In genomic region chr17:64378890-64379354, GRCh38 we compare ENCODE assay signal across 1 cellular context.
TF ChIP-seq lines count a peak whose summit lies in the region.

No MANE protein-coding gene starts in this region.

TF ChIP-seq in GM12878, 131 proteins besides CTCF, POLR2A, EP300 and RAD21:
- TF ChIP-seq ZNF687 (IDR thresholded peaks at IDR 0.05), result 0 out of 2 replicates have a peak, but pooled peaks have one; percentile 20
- no peak for TF ChIP-seq ZNF217 (IDR thresholded peaks at IDR 0.05)
- peak; percentile 39; the same call in 1 of the 2 replicates for TF ChIP-seq TCF3 (IDR thresholded peaks at IDR 0.05; ENCODE audit: borderline replicate concordance, insufficient read depth, low read depth, low read length)
- 0 out of 4 replicates have a peak, but pooled peaks of 1 of the 2 experiments have one; percentile 14 for TF ChIP-seq BHLHE40 (IDR thresholded peaks at IDR 0.05; ENCODE audit: borderline replicate concordance in 1 of 2, low read depth in 2 of 2, low read length in 1 of 2)
- TF ChIP-seq IKZF1 (conservative IDR thresholded peaks at IDR 0.05), result peak; percentile 59
- peak; percentile 39 for TF ChIP-seq RUNX3 (IDR thresholded peaks at IDR 0.05; ENCODE audit: low read length)
- TF ChIP-seq SMARCA5 (IDR thresholded peaks at IDR 0.05), result no peak
- TF ChIP-seq E4F1 (IDR thresholded peaks at IDR 0.05; ENCODE audit: borderline replicate concordance, partially characterized antibody), result no peak
- 0 out of 2 replicates have a peak, but pooled peaks have one; percentile 7 for TF ChIP-seq TCF12 (IDR thresholded peaks at IDR 0.05; ENCODE audit: low read depth, low read length)
- no peak for TF ChIP-seq PBX3 (IDR thresholded peaks at IDR 0.05; ENCODE audit: insufficient replicate concordance, low read depth, low read length)
- peak; percentile 24 to 25; a peak in 2 of 4 replicates for TF ChIP-seq IKZF2 (IDR thresholded peaks at IDR 0.05)
- TF ChIP-seq HSF1 (IDR thresholded peaks at IDR 0.05; ENCODE audit: low read depth, low read length), result no peak
- no peak for TF ChIP-seq ETV6 (conservative IDR thresholded peaks at IDR 0.05 in 1 of 2, IDR thresholded peaks at IDR 0.05 in 1 of 2; ENCODE audit: borderline replicate concordance in 1 of 2, low read depth in 1 of 2)
- 0 out of 2 replicates have a peak, but pooled peaks have one; percentile 28 for TF ChIP-seq NR2F1 (conservative IDR thresholded peaks at IDR 0.05)
